In genomic region chr4:119025916-119026661, GRCh38 we compare ENCODE assay signal across 9 cellular contexts.
A peak's percentile ranks its signal among the peaks of the same experiment; 100 is the strongest.
DNase-seq lines count a peak whose midpoint lies in the region; ATAC-seq and TF ChIP-seq lines count a peak whose summit lies in the region.
"Had no signal": no experiment of that assay in that cellular context is flagged by ENCODE, and none has a peak within 500 bp of the region (broad histone marks: within the 10 kb centered on the region; RNA-seq: fewer than 3 reads in every experiment).

No MANE protein-coding gene starts in this region.

- CTCF ChIA-PET in CD8-positive, alpha-beta T cell (lab: Charles Lee): interaction anchor here (1.1 to 1.9 kb wide), 2 partner anchors 16 to 261 kb away, joined by 3 to 5 read pairs; no protein-coding TSS in a partner anchor

- H3K9me3 Mint-ChIP-seq in CD8-positive, alpha-beta T cell: no peaks in the 10 kb centered on the region

- ATAC-seq in CD8-positive, alpha-beta T cell: no peak
- no peak for ATAC-seq in HG02678 (IDR thresholded peaks at IDR 0.05; ENCODE audit: unreplicated experiment)

- H3K4me3 ChIP-seq in SJCRH30: peak overlapping the region; percentile 57
- no peak overlapping the region for H3K4me3 ChIP-seq in fibroblast of villous mesenchyme (ENCODE audit: low read depth, low read length)
- no peak overlapping the region for H3K4me3 ChIP-seq in CD8-positive, alpha-beta T cell (ENCODE audit: low read depth, low read length)
- no peak overlapping the region for H3K4me3 ChIP-seq in H7 (ENCODE audit: insufficient read depth, low read depth, low read length)

- POLR2A ChIA-PET in CD8-positive, alpha-beta T cell (lab: Charles Lee): no interaction called here

- H3K4me1 ChIP-seq in SJCRH30: peaks cover 11% of the 10 kb centered on the region; the same call in 1 of the 2 replicates
- H3K4me1 ChIP-seq in CD8-positive, alpha-beta T cell (ENCODE audit: insufficient read depth, low read length): no peaks in the 10 kb centered on the region

- no peak overlapping the region for H3K27ac ChIP-seq in SJCRH30
- no peak overlapping the region for H3K27ac ChIP-seq in CD8-positive, alpha-beta T cell (ENCODE audit: low read depth, low read length)

- intact Hi-C loops in CD8-positive, alpha-beta T cell (cut with DNase I, micrococcal nuclease): no loop called here

- H3K9me3 ChIP-seq in SJCRH30 (replicated peaks): no peaks in the 10 kb centered on the region
- no peaks in the 10 kb centered on the region for H3K9me3 ChIP-seq in CD8-positive, alpha-beta T cell (ENCODE audit: low read length)

- no peak for TF ChIP-seq CTCF in fibroblast of villous mesenchyme (IDR thresholded peaks at IDR 0.05; ENCODE audit: insufficient read depth, low read depth, low read length)
- no peak for TF ChIP-seq CTCF in CD8-positive, alpha-beta T cell (IDR thresholded peaks at IDR 0.05)

- peaks cover 4% of the 10 kb centered on the region for H3K27me3 Mint-ChIP-seq in CD8-positive, alpha-beta T cell (ENCODE audit: low read depth)

- H3K4me1 Mint-ChIP-seq in CD8-positive, alpha-beta T cell (ENCODE audit: low read depth): no peaks in the 10 kb centered on the region

- no peak overlapping the region for H3K4me3 Mint-ChIP-seq in CD8-positive, alpha-beta T cell

- peaks cover 9% of the 10 kb centered on the region for H3K36me3 ChIP-seq in SJCRH30
- H3K36me3 ChIP-seq in CD8-positive, alpha-beta T cell (ENCODE audit: insufficient read depth, low read length): no peaks in the 10 kb centered on the region
- H3K36me3 ChIP-seq in H7 (replicated peaks; ENCODE audit: control insufficient read depth, insufficient read depth, low read length): no peaks in the 10 kb centered on the region

- in situ Hi-C loops in Caki2 (cut with HindIII; ENCODE audit: low pct_unique_long_range_greater_than_20kb, low sequenced_read_pairs): no loop called here

- DNase-seq in Caki2 (ENCODE audit: low read depth): peak; percentile 48
- DNase-seq in SJCRH30: no peak
- DNase-seq in fibroblast of villous mesenchyme (ENCODE audit: low read depth): peak; percentile 97
- peak; percentile 55 for DNase-seq in pons (ENCODE audit: low spot score)
- DNase-seq in CD8-positive, alpha-beta T cell: no peak
- DNase-seq in globus pallidus (ENCODE audit: low spot score): no peak
- DNase-seq in H7: no peak
- DNase-seq: activated CD4-positive, alpha-beta T cell treated with anti-CD3 and anti-CD28 coated beads for 48 hours had no signal

- H3K36me3 Mint-ChIP-seq in CD8-positive, alpha-beta T cell: no peaks in the 10 kb centered on the region

- H3K27ac Mint-ChIP-seq in CD8-positive, alpha-beta T cell: no peak overlapping the region

- H3K27me3 ChIP-seq in SJCRH30 (no peaks in the 10 kb centered on the region), H7 (ENCODE audit: control insufficient read depth, insufficient read depth, low read length) (no peaks in the 10 kb centered on the region)
- no peaks in the 10 kb centered on the region for H3K27me3 ChIP-seq in CD8-positive, alpha-beta T cell (ENCODE audit: insufficient read depth, low read length)

Comparison
In these comparisons a context has a peak if more than half of its experiments do, and no peak if none do; other contexts are left out.
1. DNase-seq: peak in Caki2 (single experiment), fibroblast of villous mesenchyme (single experiment) and pons (single experiment); none in SJCRH30 (0 of 2), CD8-positive, alpha-beta T cell (0 of 7), globus pallidus (single experiment) and H7 (single experiment).